ENCODE assay signal across 18 cellular contexts in the genomic region with DNA sequence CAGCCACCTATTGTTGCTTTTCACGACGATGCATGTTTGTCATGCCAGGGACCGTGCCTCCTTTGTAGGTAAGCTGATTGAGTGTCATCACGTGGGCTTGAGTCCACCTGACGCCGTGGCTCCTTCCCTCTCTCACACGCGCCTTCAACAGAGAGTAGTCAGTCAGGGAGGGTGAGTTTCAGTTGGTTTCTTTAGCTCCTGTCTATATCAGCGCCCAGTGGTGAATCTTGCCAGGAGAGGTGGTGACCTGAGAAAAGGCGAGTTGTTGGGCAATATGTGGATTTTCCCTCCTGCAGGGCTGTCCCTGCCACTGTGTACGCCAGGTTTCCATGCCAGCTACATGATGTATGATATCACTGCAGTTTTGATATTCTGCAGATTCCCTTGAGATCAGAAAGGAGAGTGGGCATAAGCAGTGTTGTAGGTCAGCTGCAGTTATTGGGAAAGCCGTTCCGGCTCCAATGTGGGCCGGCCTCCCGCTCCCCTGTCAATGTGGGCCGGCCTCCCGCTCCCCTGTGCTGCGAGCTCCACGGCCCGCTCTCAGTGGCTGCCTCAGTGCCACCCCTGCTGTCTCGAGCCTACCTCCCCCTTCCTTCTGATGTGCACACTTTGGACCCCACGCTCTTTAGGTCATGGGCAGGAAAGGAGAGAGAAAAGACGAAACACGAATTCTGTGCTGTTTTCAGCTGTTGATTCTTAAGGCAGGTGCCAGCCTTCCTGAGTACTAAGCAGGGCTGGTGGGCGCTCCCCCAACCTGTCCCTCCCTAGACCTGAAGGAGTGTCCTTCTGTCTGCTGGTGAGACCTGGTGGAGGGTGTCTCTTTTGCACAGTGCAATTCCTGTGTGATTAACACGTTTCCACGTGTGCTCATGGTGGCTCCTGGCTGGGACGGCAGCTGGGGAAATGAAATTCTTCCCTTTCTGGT. TPM values are rescaled to one million over a fixed set of nuclear protein-coding genes. Genes with fewer than 3 reads are reported as not detected.
DNase-seq lines count a peak whose midpoint lies in the region; ATAC-seq, FAIRE-seq and TF ChIP-seq lines count a peak whose summit lies in the region.
"Had no signal": no experiment of that assay in that cellular context is flagged by ENCODE, and none has a peak within 500 bp of the region (broad histone marks: within the 10 kb centered on the region; RNA-seq: fewer than 3 reads in every experiment).

No MANE protein-coding gene starts in this region.

- TF ChIP-seq EP300 in HepG2 (IDR thresholded peaks at IDR 0.05; ENCODE audit: low read depth in 2 of 2, low read length in 2 of 2): no peak
- no peak for TF ChIP-seq EP300 in HepG2 (CRISPR knock-in tag; IDR thresholded peaks at IDR 0.05; ENCODE audit: borderline replicate concordance)

- FAIRE-seq in HepG2 (lab: Jason Lieb, UNC): no peak
- FAIRE-seq in kidney (lab: Jason Lieb, UNC): no peak
- FAIRE-seq: colon had no signal

- peak overlapping the region; percentile 46 for H3K27ac Mint-ChIP-seq in activated naive CD4-positive, alpha-beta T cell treated with anti-CD3 and anti-CD28 coated beads, Interleukin-2, amount 10 ng/mL, durations not matched to agents 7 days and 5 days
- peak overlapping the region; percentile 94 for H3K27ac Mint-ChIP-seq in activated T-helper 17 cell treated with anti-CD3 and anti-CD28 coated beads, Interleukin-2, amount 50 U/mL, for 72 hours
- H3K27ac Mint-ChIP-seq in stimulated activated memory B cell treated with anti-CD40 and anti-IgM and Interleukin-4, amounts not matched to agents 10 μg/mL and 1 μg/mL and 100 μg/mL, for 72 hours: peak overlapping the region; percentile 74
- H3K27ac Mint-ChIP-seq: neural progenitor cell had no signal

- peak overlapping the region; percentile 86 for H3K4me2 ChIP-seq in HepG2 (ENCODE audit: low read depth, low read length)
- H3K4me2 ChIP-seq: neural progenitor cell had no signal

- no TSS peak for BruUV-seq in HepG2 (replicated peaks; lab: Mats Ljungman, UMichigan)

- CTCF ChIA-PET in activated naive CD4-positive, alpha-beta T cell treated with anti-CD3 and anti-CD28 coated beads, Interleukin-2, amount 10 ng/mL, durations not matched to agents 7 days and 5 days (lab: Charles Lee): no interaction called here
- CTCF ChIA-PET in HepG2 (lab: Yijun Ruan, JAX; ENCODE audit: low intra/inter-chr PET ratio, low total read pairs): no interaction called here

- H3K79me2 ChIP-seq in HepG2 (ENCODE audit: insufficient read depth, low read length): no peaks in the 10 kb centered on the region

- H3K9me3 ChIP-seq in HepG2 (ENCODE audit: low read length): no peaks in the 10 kb centered on the region
- no peaks in the 10 kb centered on the region for H3K9me3 ChIP-seq in kidney (ENCODE audit: control insufficient read depth in 1 of 2, low read length in 2 of 2)
- H3K9me3 ChIP-seq: esophagus squamous epithelium had no signal

- peak overlapping the region; percentile 62 for H3K9ac ChIP-seq in HepG2 (ENCODE audit: insufficient read depth, low read depth, low read length)
- no peak overlapping the region for H3K9ac ChIP-seq in kidney (ENCODE audit: low read length in 2 of 2)
- H3K9ac ChIP-seq: neural progenitor cell had no signal

- DNase-seq in activated naive CD4-positive, alpha-beta T cell treated with anti-CD3 and anti-CD28 coated beads, Interleukin-2, amount 10 ng/mL, durations not matched to agents 7 days and 5 days: no peak
- DNase-seq in activated naive CD4-positive, alpha-beta T cell treated with anti-CD3 and anti-CD28 coated beads, Interleukin-2, amount 50 U/mL, for 16 hours: no peak
- DNase-seq in HepG2 (ENCODE audit: low spot score) (peak; percentile 48), kidney (no peak)
- DNase-seq: DMS79, esophagus squamous epithelium, NCI-H82, T1000 had no signal

- in situ Hi-C loops in HepG2 (cut with HindIII; ENCODE audit: extremely low pct_ligation_motif_present, low pct_unique_long_range_greater_than_20kb): no loop called here

- intact Hi-C loops in HepG2 (cut with micrococcal nuclease; ENCODE audit: unreplicated experiment) (no loop called here), kidney (cut with DNase I) (no loop called here)

- H3K4me1 ChIP-seq in HepG2 (ENCODE audit: insufficient read depth, low read length) (peaks cover 28% of the 10 kb centered on the region), kidney (ENCODE audit: control insufficient read depth in 1 of 2, insufficient read depth in 1 of 2, low read depth in 1 of 2, low read length in 2 of 2) (no peaks in the 10 kb centered on the region)
- H3K4me1 ChIP-seq: neural progenitor cell had no signal

- peak overlapping the region; percentile 76 for H3K27ac ChIP-seq in HepG2 (ENCODE audit: extremely low read length, insufficient read depth, low read length)
- H3K27ac ChIP-seq in kidney (ENCODE audit: low read depth in 2 of 2, low read length in 2 of 2): no peak overlapping the region
- H3K27ac ChIP-seq: esophagus squamous epithelium, neural progenitor cell had no signal

- no peak for TF ChIP-seq POLR2A in HepG2 (IDR thresholded peaks at IDR 0.05; ENCODE audit: insufficient read depth in 1 of 2, low read depth in 2 of 2, low read length in 2 of 2)
- no peak for TF ChIP-seq POLR2A in GM18505 (IDR thresholded peaks at IDR 0.05; ENCODE audit: borderline replicate concordance, extremely low read depth, insufficient read depth, insufficient read length)

- no peaks in the 10 kb centered on the region for H3K9me3 Mint-ChIP-seq in activated naive CD4-positive, alpha-beta T cell treated with anti-CD3 and anti-CD28 coated beads, Interleukin-2, amount 10 ng/mL, durations not matched to agents 7 days and 5 days
- no peaks in the 10 kb centered on the region for H3K9me3 Mint-ChIP-seq in activated T-helper 17 cell treated with anti-CD3 and anti-CD28 coated beads, Interleukin-2, amount 50 U/mL, for 72 hours
- H3K9me3 Mint-ChIP-seq in stimulated activated memory B cell treated with anti-CD40 and anti-IgM and Interleukin-4, amounts not matched to agents 10 μg/mL and 1 μg/mL and 100 μg/mL, for 72 hours: no peaks in the 10 kb centered on the region
- H3K9me3 Mint-ChIP-seq: neural progenitor cell had no signal

- no peak for TF ChIP-seq CTCF in HepG2 (CRISPR knock-in tag; IDR thresholded peaks at IDR 0.05)
- no peak for TF ChIP-seq CTCF in kidney (IDR thresholded peaks at IDR 0.05; ENCODE audit: borderline replicate concordance, extremely low read depth, insufficient read depth)

- peak overlapping the region; percentile 61 for H2AFZ ChIP-seq in HepG2 (ENCODE audit: low read length)
- H2AFZ ChIP-seq: neural progenitor cell had no signal

- ATAC-seq in activated T-helper 17 cell treated with anti-CD3 and anti-CD28 coated beads, Interleukin-2, amount 50 U/mL, for 72 hours (replicated peaks): no peak
- peak; percentile 90 for ATAC-seq in HepG2
- no peak for ATAC-seq in stimulated activated memory B cell treated with anti-CD40 and anti-IgM and Interleukin-4, amounts not matched to agents 10 μg/mL and 1 μg/mL and 100 μg/mL, for 72 hours
- ATAC-seq in GM18505 (IDR thresholded peaks at IDR 0.05; ENCODE audit: unreplicated experiment): no peak
- no peak for ATAC-seq in HG03565 (IDR thresholded peaks at IDR 0.05; ENCODE audit: unreplicated experiment)

- 45% methylated on average over 25 of the region's 28 CpGs for WGBS in HepG2 (ENCODE audit: low lambda C conversion rate)

- H3K4me1 Mint-ChIP-seq in activated naive CD4-positive, alpha-beta T cell treated with anti-CD3 and anti-CD28 coated beads, Interleukin-2, amount 10 ng/mL, durations not matched to agents 7 days and 5 days: peaks cover 4% of the 10 kb centered on the region
- H3K4me1 Mint-ChIP-seq in activated T-helper 17 cell treated with anti-CD3 and anti-CD28 coated beads, Interleukin-2, amount 50 U/mL, for 72 hours: peaks cover 43% of the 10 kb centered on the region
- peaks cover 32% of the 10 kb centered on the region for H3K4me1 Mint-ChIP-seq in stimulated activated memory B cell treated with anti-CD40 and anti-IgM and Interleukin-4, amounts not matched to agents 10 μg/mL and 1 μg/mL and 100 μg/mL, for 72 hours

- H3K4me3 Mint-ChIP-seq in activated naive CD4-positive, alpha-beta T cell treated with anti-CD3 and anti-CD28 coated beads, Interleukin-2, amount 10 ng/mL, durations not matched to agents 7 days and 5 days: no peak overlapping the region
- H3K4me3 Mint-ChIP-seq in activated T-helper 17 cell treated with anti-CD3 and anti-CD28 coated beads, Interleukin-2, amount 50 U/mL, for 72 hours: peak overlapping the region; percentile 73
- no peak overlapping the region for H3K4me3 Mint-ChIP-seq in stimulated activated memory B cell treated with anti-CD40 and anti-IgM and Interleukin-4, amounts not matched to agents 10 μg/mL and 1 μg/mL and 100 μg/mL, for 72 hours
- H3K4me3 Mint-ChIP-seq: neural progenitor cell had no signal

- peak overlapping the region; percentile 38 to 63 (median 47); a peak in 5 of 6 replicates for H3K4me3 ChIP-seq in HepG2 (replicated peaks in 1 of 3; ENCODE audit: insufficient read depth in 1 of 3, low read depth in 2 of 3, low read length in 3 of 3)
- H3K4me3 ChIP-seq in kidney (ENCODE audit: low read length in 2 of 2): no peak overlapping the region
- H3K4me3 ChIP-seq: esophagus squamous epithelium, neural progenitor cell had no signal

- H3K36me3 Mint-ChIP-seq in activated naive CD4-positive, alpha-beta T cell treated with anti-CD3 and anti-CD28 coated beads, Interleukin-2, amount 10 ng/mL, durations not matched to agents 7 days and 5 days: peaks cover 33% of the 10 kb centered on the region
- H3K36me3 Mint-ChIP-seq in activated T-helper 17 cell treated with anti-CD3 and anti-CD28 coated beads, Interleukin-2, amount 50 U/mL, for 72 hours (ENCODE audit: low read depth): peaks cover 91% of the 10 kb centered on the region
- H3K36me3 Mint-ChIP-seq in stimulated activated memory B cell treated with anti-CD40 and anti-IgM and Interleukin-4, amounts not matched to agents 10 μg/mL and 1 μg/mL and 100 μg/mL, for 72 hours: peaks cover 67% of the 10 kb centered on the region

- H3K27me3 ChIP-seq in HepG2 (ENCODE audit: control insufficient read depth in 1 of 2, insufficient read depth in 2 of 2, low read length in 2 of 2): no peaks in the 10 kb centered on the region
- H3K27me3 ChIP-seq: esophagus squamous epithelium, neural progenitor cell had no signal

- no peaks in the 10 kb centered on the region for H3K27me3 Mint-ChIP-seq in activated naive CD4-positive, alpha-beta T cell treated with anti-CD3 and anti-CD28 coated beads, Interleukin-2, amount 10 ng/mL, durations not matched to agents 7 days and 5 days
- H3K27me3 Mint-ChIP-seq in activated T-helper 17 cell treated with anti-CD3 and anti-CD28 coated beads, Interleukin-2, amount 50 U/mL, for 72 hours: no peaks in the 10 kb centered on the region
- no peaks in the 10 kb centered on the region for H3K27me3 Mint-ChIP-seq in stimulated activated memory B cell treated with anti-CD40 and anti-IgM and Interleukin-4, amounts not matched to agents 10 μg/mL and 1 μg/mL and 100 μg/mL, for 72 hours

- H3K36me3 ChIP-seq in HepG2 (replicated peaks in 1 of 2; ENCODE audit: control insufficient read depth in 1 of 2, insufficient read depth in 2 of 2, low read length in 2 of 2) (peaks cover 11 to 29% of the 10 kb centered on the region in 2 experiments; a peak in 4 of 5 replicates), kidney (ENCODE audit: control insufficient read depth in 1 of 2, insufficient read depth in 2 of 2, low read length in 2 of 2) (peaks cover 0 to 12% of the 10 kb centered on the region in 2 donors)
- H3K36me3 ChIP-seq: neural progenitor cell had no signal

- TF ChIP-seq RAD21 in HepG2 (CRISPR knock-in tag; IDR thresholded peaks at IDR 0.05): no peak

- no peaks in the 10 kb centered on the region for H4K20me1 ChIP-seq in HepG2 (ENCODE audit: insufficient read depth, low read length)

- POLR2A ChIA-PET in HepG2 (lab: Yijun Ruan, JAX): interaction anchor here (0.7 to 2.8 kb wide), 3 partner anchors 14 to 32 kb away, joined by 3 to 8 read pairs (median 3); a partner anchor contains a TSS

RNA-seq across cellular contexts. Expression of a gene that starts 31.5 kb away (rescaled TPM):
- 10 to 100 TPM; 46.4 to 85.9 TPM for total RNA-seq in activated T-helper 17 cell treated with anti-CD3 and anti-CD28 coated beads, Interleukin-2, amount 50 U/mL, for 72 hours
- total RNA-seq in HepG2 (2016; rRNA removed; fragmentation: Illumina TruSeq; extraction: Trizol): 13.0 and 20.2 TPM in 2 replicates
- total RNA-seq in HepG2 (2016; cell fraction: cytosol; rRNA removed; fragmentation: Illumina TruSeq; extraction: Trizol; ENCODE audit: low read depth): 63.3 and 63.4 TPM in 2 replicates
- total RNA-seq in HepG2 (2016; cell fraction: insoluble cytoplasmic fraction; rRNA removed; fragmentation: Illumina TruSeq; extraction: Trizol): 11.2 and 21.0 TPM in 2 replicates
- total RNA-seq in HepG2 (2016; cell fraction: membrane; rRNA removed; fragmentation: Illumina TruSeq; extraction: Trizol): 26.8 and 28.3 TPM in 2 replicates
- 25.5 and 26.4 TPM in 2 replicates for total RNA-seq in HepG2 (2016; cell fraction: nucleus; rRNA removed; fragmentation: Illumina TruSeq; extraction: Trizol)
- polyA plus RNA-seq in HepG2 (2011; rRNA removed): 23.8 and 24.6 TPM in 2 replicates
- 21.1 and 26.1 TPM in 2 replicates for polyA plus RNA-seq in HepG2 (2011; cell fraction: cytosol; rRNA removed)
- 58.9 and 72.7 TPM in 2 replicates for polyA plus RNA-seq in HepG2 (2011; cell fraction: nucleus; rRNA removed)
- 16.2 and 18.3 TPM in 2 replicates for polyA plus RNA-seq in HepG2 (2012)
- 6.1 and 6.3 TPM in 2 replicates for polyA plus RNA-seq in HepG2 (2016; cell fraction: cytosol; fragmentation: Illumina TruSeq; extraction: Trizol; ENCODE audit: low read depth)
- polyA plus RNA-seq in HepG2 (2016; cell fraction: insoluble cytoplasmic fraction; fragmentation: Illumina TruSeq; extraction: Trizol; ENCODE audit: low read depth): 10.3 and 13.0 TPM in 2 replicates
- polyA plus RNA-seq in HepG2 (2016; cell fraction: membrane; fragmentation: Illumina TruSeq; extraction: Trizol; ENCODE audit: low read depth): 7.4 and 8.4 TPM in 2 replicates
- 24.7 and 27.2 TPM in 2 replicates for polyA plus RNA-seq in HepG2 (2016; cell fraction: nucleus; fragmentation: Illumina TruSeq; extraction: Trizol; ENCODE audit: insufficient read depth, low read depth)
- polyA minus RNA-seq in HepG2 (2011; rRNA and poly(A)+ RNA removed; ENCODE audit: low replicate concordance): 44.9 and 76.3 TPM in 2 replicates
- 24.6 and 25.1 TPM in 2 replicates for polyA minus RNA-seq in HepG2 (2011; cell fraction: cytosol; rRNA and poly(A)+ RNA removed)
- polyA minus RNA-seq in HepG2 (2011; cell fraction: nucleus; rRNA and poly(A)+ RNA removed): 76.5 and 78.6 TPM in 2 replicates
- 26.3 TPM for total RNA-seq in kidney
- 12.4 TPM for polyA plus RNA-seq in kidney (ENCODE audit: insufficient read depth, low read depth, low replicate concordance)

RNA-seq across cellular contexts. Expression of a gene that starts 46.4 kb away (rescaled TPM):
- not detected for total RNA-seq in activated T-helper 17 cell treated with anti-CD3 and anti-CD28 coated beads, Interleukin-2, amount 50 U/mL, for 72 hours
- total RNA-seq in HepG2 (2016; rRNA removed; fragmentation: Illumina TruSeq; extraction: Trizol) (85.7 and 106 TPM in 2 replicates), kidney (not detected)
- total RNA-seq in HepG2 (2016; cell fraction: cytosol; rRNA removed; fragmentation: Illumina TruSeq; extraction: Trizol; ENCODE audit: low read depth): 32.7 and 37.9 TPM in 2 replicates
- total RNA-seq in HepG2 (2016; cell fraction: insoluble cytoplasmic fraction; rRNA removed; fragmentation: Illumina TruSeq; extraction: Trizol): 85.8 and 97.2 TPM in 2 replicates
- 29.8 and 38.9 TPM in 2 replicates for total RNA-seq in HepG2 (2016; cell fraction: membrane; rRNA removed; fragmentation: Illumina TruSeq; extraction: Trizol)
- 97.3 and 115 TPM in 2 replicates for total RNA-seq in HepG2 (2016; cell fraction: nucleus; rRNA removed; fragmentation: Illumina TruSeq; extraction: Trizol)
- polyA plus RNA-seq in HepG2 (2011; rRNA removed) (66.8 and 70.0 TPM in 2 replicates), kidney (ENCODE audit: insufficient read depth, low read depth, low replicate concordance) (not detected)
- polyA plus RNA-seq in HepG2 (2011; cell fraction: cytosol; rRNA removed): 69.7 and 71.1 TPM in 2 replicates
- polyA plus RNA-seq in HepG2 (2011; cell fraction: nucleus; rRNA removed): 186 and 199 TPM in 2 replicates
- polyA plus RNA-seq in HepG2 (2012): 44.2 and 48.2 TPM in 2 replicates
- 21.5 and 23.0 TPM in 2 replicates for polyA plus RNA-seq in HepG2 (2016; cell fraction: cytosol; fragmentation: Illumina TruSeq; extraction: Trizol; ENCODE audit: low read depth)
- polyA plus RNA-seq in HepG2 (2016; cell fraction: insoluble cytoplasmic fraction; fragmentation: Illumina TruSeq; extraction: Trizol; ENCODE audit: low read depth): 68.8 and 71.9 TPM in 2 replicates
- 18.4 and 18.5 TPM in 2 replicates for polyA plus RNA-seq in HepG2 (2016; cell fraction: membrane; fragmentation: Illumina TruSeq; extraction: Trizol; ENCODE audit: low read depth)
- 127 and 130 TPM in 2 replicates for polyA plus RNA-seq in HepG2 (2016; cell fraction: nucleus; fragmentation: Illumina TruSeq; extraction: Trizol; ENCODE audit: insufficient read depth, low read depth)
- 132 TPM in 1 of 2 replicates, not detected in the other for polyA minus RNA-seq in HepG2 (2011; rRNA and poly(A)+ RNA removed; ENCODE audit: low replicate concordance)
- polyA minus RNA-seq in HepG2 (2011; cell fraction: cytosol; rRNA and poly(A)+ RNA removed): 12.6 and 15.9 TPM in 2 replicates
- 114 and 132 TPM in 2 replicates for polyA minus RNA-seq in HepG2 (2011; cell fraction: nucleus; rRNA and poly(A)+ RNA removed)
- total RNA-seq: activated CD8-positive, alpha-beta memory T cell treated with anti-CD3 and anti-CD28 coated beads for 36 hours; esophagus squamous epithelium; HT1080; temporal lobe had no signal
- polyA plus RNA-seq: adipose tissue had no signal

Comparison
In these comparisons a context has a peak if more than half of its experiments do, and no peak if none do; other contexts are left out.
1. H3K4me3 ChIP-seq: peak in HepG2 (3 of 3); none in kidney (0 of 2).
2. RNA of a gene that starts 46.4 kb away (total RNA-seq): 29.8 to 115 TPM in HepG2; not detected in activated T-helper 17 cell treated with anti-CD3 and anti-CD28 coated beads, Interleukin-2, amount 50 U/mL, for 72 hours and not detected in kidney (single experiment); every median in the first group is over 10 times any median in the second.
3. Peak in every context shown above with its lines, with median percentiles within 50 percentile points of each other: H3K27ac Mint-ChIP-seq.